ENCODE assay signal across 30 cellular contexts in genomic region chr1:114666954-114667353, GRCh38. TPM values are rescaled to one million over a fixed set of nuclear protein-coding genes. Genes with fewer than 3 reads are reported as not detected.
"Had no signal": no experiment of that assay in that cellular context is flagged by ENCODE, and none has a peak within 500 bp of the region (broad histone marks: within the 10 kb centered on the region; RNA-seq: fewer than 3 reads in every experiment).

No MANE protein-coding gene starts in this region.

- H3K4me1 ChIP-seq: prostate gland had no signal

- DNase-seq: nephron progenitor cell; nucleus accumbens; pancreas; right cardiac atrium; right lobe of liver; sigmoid colon; small intestine; stimulated activated CD4-positive, alpha-beta T cell treated with anti-CD3 and anti-CD28 coated beads, Interleukin-15, amount 100 ng/mL, for 24 hours; stimulated activated CD4-positive, alpha-beta T cell treated with anti-CD3 and anti-CD28 coated beads, Interleukin-2, amount 100 ng/mL, for 24 hours; stimulated activated CD4-positive, alpha-beta T cell treated with anti-CD3 and anti-CD28 coated beads, Interleukin-2, amount 100 ng/mL, for 48 hours; stimulated activated CD4-positive, alpha-beta T cell treated with anti-CD3 and anti-CD28 coated beads, Interleukin-4, amount 100 ng/mL, for 24 hours; stimulated activated naive B cell treated with anti-CD40 and anti-IgM and Interleukin-4, amounts not matched to agents 10 μg/mL and 1 μg/mL and 100 μg/mL, for 72 hours; stimulated activated naive CD4-positive, alpha-beta T cell treated with Interleukin-2 at 50 U/mL for 16 hours; stomach; thyroid gland; trophoblast cell; upper lobe of left lung had no signal

- H3K27me3 ChIP-seq: pancreas, right lobe of liver, sigmoid colon, stomach, thyroid gland, tibial nerve, upper lobe of left lung, vagina had no signal

- H3K36me3 ChIP-seq: neutrophil, pancreas, prostate gland, right lobe of liver, sigmoid colon, stomach, thoracic aorta, thyroid gland, tibial nerve, upper lobe of left lung, vagina had no signal

- ATAC-seq: natural killer cell treated with Interleukin-12 subunit alpha and Interleukin-12 subunit beta and Interleukin-15 and Interleukin-18, amount 100 ng/mL, for 72 hours; pancreas; right cardiac atrium; right lobe of liver; stimulated activated effector memory CD8-positive, alpha-beta T cell treated with anti-CD3 and anti-CD28 coated beads, Interleukin-12 subunit alpha, Interleukin-12 subunit beta, amount 100 ng/mL, for 72 hours; stimulated activated naive B cell treated with anti-CD40 and anti-IgM and Interleukin-4, amounts not matched to agents 10 μg/mL and 1 μg/mL and 100 μg/mL, for 72 hours had no signal

- H3K27ac ChIP-seq: neutrophil, pancreas, prostate gland, right lobe of liver, sigmoid colon, stomach, thoracic aorta, thyroid gland, tibial nerve, upper lobe of left lung, vagina had no signal

- H3K9me3 ChIP-seq: neutrophil, pancreas, prostate gland, right lobe of liver, sigmoid colon, stomach, thoracic aorta, thyroid gland, tibial nerve, upper lobe of left lung, vagina had no signal

- H3K4me3 ChIP-seq: pancreas, prostate gland, right lobe of liver, sigmoid colon, stomach, thoracic aorta, thyroid gland, tibial nerve, upper lobe of left lung, vagina had no signal

RNA-seq across cellular contexts. Expression of gene AMPD1, which starts 28.4 kb away (rescaled TPM):
- total RNA-seq: natural killer cell treated with Interleukin-12 subunit alpha and Interleukin-12 subunit beta and Interleukin-15 and Interleukin-18, amount 100 ng/mL, for 72 hours; neural crest cell; omental fat pad; osteocyte; posterior vena cava; renal cortical epithelial cell; right cardiac atrium; sigmoid colon; stomach; temporal lobe; thyroid gland; tibial nerve; vagina had no signal
- polyA plus RNA-seq: pancreas, right cardiac atrium had no signal
